Comparison of ENCODE assay signal across 1 cellular context in the genomic region with DNA sequence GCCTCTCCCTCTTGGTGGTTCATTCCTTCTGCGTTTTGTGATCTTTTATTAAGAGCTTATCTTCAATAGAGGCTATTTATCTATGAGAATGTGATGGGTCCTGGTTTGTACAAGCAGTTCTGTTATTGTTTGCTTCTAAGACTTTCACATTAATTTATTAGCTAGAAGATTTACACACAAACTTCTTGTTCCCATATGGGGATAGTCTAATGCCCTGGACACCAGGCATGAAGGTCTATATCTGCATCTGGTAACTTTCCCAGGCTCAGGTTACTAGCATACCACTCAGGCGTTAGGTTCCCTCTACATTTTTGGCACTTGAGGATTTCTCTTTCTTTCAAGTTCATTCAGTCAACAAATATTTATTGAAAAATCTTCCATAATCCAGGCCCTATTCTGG.
TF ChIP-seq lines count a peak whose summit lies in the region.

No MANE protein-coding gene starts in this region.

TF ChIP-seq in HepG2, 621 proteins besides CTCF, POLR2A, EP300 and RAD21:
- TF ChIP-seq, protein P1, sequence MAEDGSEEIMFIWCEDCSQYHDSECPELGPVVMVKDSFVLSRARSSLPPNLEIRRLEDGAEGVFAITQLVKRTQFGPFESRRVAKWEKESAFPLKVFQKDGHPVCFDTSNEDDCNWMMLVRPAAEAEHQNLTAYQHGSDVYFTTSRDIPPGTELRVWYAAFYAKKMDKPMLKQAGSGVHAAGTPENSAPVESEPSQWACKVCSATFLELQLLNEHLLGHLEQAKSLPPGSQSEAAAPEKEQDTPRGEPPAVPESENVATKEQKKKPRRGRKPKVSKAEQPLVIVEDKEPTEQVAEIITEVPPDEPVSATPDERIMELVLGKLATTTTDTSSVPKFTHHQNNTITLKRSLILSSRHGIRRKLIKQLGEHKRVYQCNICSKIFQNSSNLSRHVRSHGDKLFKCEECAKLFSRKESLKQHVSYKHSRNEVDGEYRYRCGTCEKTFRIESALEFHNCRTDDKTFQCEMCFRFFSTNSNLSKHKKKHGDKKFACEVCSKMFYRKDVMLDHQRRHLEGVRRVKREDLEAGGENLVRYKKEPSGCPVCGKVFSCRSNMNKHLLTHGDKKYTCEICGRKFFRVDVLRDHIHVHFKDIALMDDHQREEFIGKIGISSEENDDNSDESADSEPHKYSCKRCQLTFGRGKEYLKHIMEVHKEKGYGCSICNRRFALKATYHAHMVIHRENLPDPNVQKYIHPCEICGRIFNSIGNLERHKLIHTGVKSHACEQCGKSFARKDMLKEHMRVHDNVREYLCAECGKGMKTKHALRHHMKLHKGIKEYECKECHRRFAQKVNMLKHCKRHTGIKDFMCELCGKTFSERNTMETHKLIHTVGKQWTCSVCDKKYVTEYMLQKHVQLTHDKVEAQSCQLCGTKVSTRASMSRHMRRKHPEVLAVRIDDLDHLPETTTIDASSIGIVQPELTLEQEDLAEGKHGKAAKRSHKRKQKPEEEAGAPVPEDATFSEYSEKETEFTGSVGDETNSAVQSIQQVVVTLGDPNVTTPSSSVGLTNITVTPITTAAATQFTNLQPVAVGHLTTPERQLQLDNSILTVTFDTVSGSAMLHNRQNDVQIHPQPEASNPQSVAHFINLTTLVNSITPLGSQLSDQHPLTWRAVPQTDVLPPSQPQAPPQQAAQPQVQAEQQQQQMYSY (CRISPR knock-in tag; IDR thresholded peaks at IDR 0.05), result no peak
- TF ChIP-seq HIVEP1 (CRISPR knock-in tag; IDR thresholded peaks at IDR 0.05) (no peak), ZNF850 (CRISPR knock-in tag; conservative IDR thresholded peaks at IDR 0.05) (no peak), NFE2 (CRISPR knock-in tag; IDR thresholded peaks at IDR 0.05) (no peak), FOXP1 (IDR thresholded peaks at IDR 0.05) (no peak), FOXP1 (CRISPR knock-in tag; IDR thresholded peaks at IDR 0.05) (no peak)
- TF ChIP-seq, protein P2, sequence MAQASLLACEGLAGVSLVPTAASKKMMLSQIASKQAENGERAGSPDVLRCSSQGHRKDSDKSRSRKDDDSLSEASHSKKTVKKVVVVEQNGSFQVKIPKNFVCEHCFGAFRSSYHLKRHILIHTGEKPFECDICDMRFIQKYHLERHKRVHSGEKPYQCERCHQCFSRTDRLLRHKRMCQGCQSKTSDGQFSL (CRISPR knock-in tag; IDR thresholded peaks at IDR 0.05), result no peak
